ENCODE assay signal across 19 cellular contexts in genomic region chr22:30150212-30150611, GRCh38.
DNase-seq lines count a peak whose midpoint lies in the region; ATAC-seq and TF ChIP-seq lines count a peak whose summit lies in the region.
"Had no signal": no experiment of that assay in that cellular context is flagged by ENCODE, and none has a peak within 500 bp of the region (broad histone marks: within the 10 kb centered on the region; RNA-seq: fewer than 3 reads in every experiment).

No MANE protein-coding gene starts in this region.

- no peak for TF ChIP-seq CTCF in DND-41 (IDR thresholded peaks at IDR 0.05; ENCODE audit: borderline replicate concordance, extremely low read depth, low read length, poor library complexity, severe bottlenecking)

- H3K27me3 Mint-ChIP-seq in memory B cell: peaks cover 1% of the 10 kb centered on the region
- no peaks in the 10 kb centered on the region for H3K27me3 Mint-ChIP-seq in activated T-cell treated with anti-CD3 and anti-CD28 coated beads, Interleukin-2, amount 50 U/mL, for 72 hours (ENCODE audit: low read depth)

- DNase-seq in DND-41 (no peak), SK-MEL-5 (ENCODE audit: low read depth, low spot score) (peak; percentile 17), memory B cell (ENCODE audit: low spot score in 2 of 2) (no peak), Right ventricle myocardium superior (no peak), DMS 273 treated with DMSO at 0.1 percent for 48 hours (lab: John Stamatoyannopoulos, UW) (no peak)
- DNase-seq in activated T-cell treated with anti-CD3 and anti-CD28 coated beads, Interleukin-2, amount 50 U/mL, for 72 hours: no peak
- DNase-seq: CD8-positive, alpha-beta T cell; DMS153; Kasumi-1; MG63; NCI-H1092 treated with DMSO at 0.1 percent for 48 hours; NCI-H1436 treated with DMSO at 0.1 percent for 48 hours; NCI-H2029; NCI-H2227 treated with DMSO at 0.1 percent for 48 hours; NCI-H510A; SHP77 had no signal

- H3K4me2 ChIP-seq in BLaER1 treated with 17β-estradiol and CSF1 and Interleukin-3, amounts not matched to agents 10 nM and 100 nM: peak overlapping the region in 8 of 11 experiments; percentile 2 to 53 (median 14); a peak in 9 of 22 replicates
- no peak overlapping the region for H3K4me2 ChIP-seq in DND-41 (ENCODE audit: insufficient read depth, low read length)
- H3K4me2 ChIP-seq: BLaER1 had no signal

- 0 out of 2 replicates have a peak overlapping the region, but pooled peaks have one; percentile 18 for H2AFZ ChIP-seq in DND-41 (ENCODE audit: low read depth, low read length)

- H3K9ac ChIP-seq in BLaER1 treated with 17β-estradiol and CSF1 and Interleukin-3, amounts not matched to agents 10 nM and 100 nM: no peak overlapping the region
- no peak overlapping the region for H3K9ac ChIP-seq in DND-41 (ENCODE audit: low read depth, low read length)
- H3K9ac ChIP-seq: BLaER1 had no signal

- no peaks in the 10 kb centered on the region for H3K79me2 ChIP-seq in DND-41 (ENCODE audit: insufficient read depth, low read length)

- intact Hi-C loops in Right ventricle myocardium superior (cut with DNase I): no loop called here

- peaks cover 7% of the 10 kb centered on the region for H3K4me1 Mint-ChIP-seq in memory B cell
- H3K4me1 Mint-ChIP-seq in activated T-cell treated with anti-CD3 and anti-CD28 coated beads, Interleukin-2, amount 50 U/mL, for 72 hours (ENCODE audit: low read depth): no peaks in the 10 kb centered on the region

- H3K36me3 Mint-ChIP-seq in memory B cell: peaks cover 5% of the 10 kb centered on the region
- H3K36me3 Mint-ChIP-seq in activated T-cell treated with anti-CD3 and anti-CD28 coated beads, Interleukin-2, amount 50 U/mL, for 72 hours (ENCODE audit: insufficient read depth in 2 of 2): peaks cover 3 to 4% of the 10 kb centered on the region in 2 donors
- H3K36me3 Mint-ChIP-seq: CD8-positive, alpha-beta T cell had no signal

- H3K4me1 ChIP-seq in BLaER1 treated with 17β-estradiol and CSF1 and Interleukin-3, amounts not matched to agents 10 nM and 100 nM: peaks cover 0 to 24% (median 13%) of the 10 kb centered on the region in 10 experiments; a peak in 16 of 20 replicates
- no peaks in the 10 kb centered on the region for H3K4me1 ChIP-seq in DND-41 (ENCODE audit: insufficient read depth, low read length)

- no peaks in the 10 kb centered on the region for H4K20me1 ChIP-seq in BLaER1 treated with 17β-estradiol and CSF1 and Interleukin-3, amounts not matched to agents 10 nM and 100 nM
- no peaks in the 10 kb centered on the region for H4K20me1 ChIP-seq in DND-41 (ENCODE audit: insufficient read depth, low read length)
- H4K20me1 ChIP-seq: BLaER1 had no signal

- H3K9me3 ChIP-seq in BLaER1 treated with 17β-estradiol and CSF1 and Interleukin-3, amounts not matched to agents 10 nM and 100 nM (replicated peaks in 1 of 11): peaks cover 0 to 6% (median 0%) of the 10 kb centered on the region in 11 experiments; a peak in 3 of 22 replicates
- no peaks in the 10 kb centered on the region for H3K9me3 ChIP-seq in DND-41 (ENCODE audit: insufficient read depth, low read length, severe bottlenecking)
- H3K9me3 ChIP-seq: BLaER1 had no signal

- in situ Hi-C loops in SK-MEL-5 (cut with HindIII; ENCODE audit: low pct_unique_long_range_greater_than_20kb, low sequenced_read_pairs): no loop called here

- H3K4me3 Mint-ChIP-seq in memory B cell: no peak overlapping the region
- H3K4me3 Mint-ChIP-seq in activated T-cell treated with anti-CD3 and anti-CD28 coated beads, Interleukin-2, amount 50 U/mL, for 72 hours: no peak overlapping the region
- H3K4me3 Mint-ChIP-seq: CD8-positive, alpha-beta T cell had no signal

- H3K4me3 ChIP-seq in BLaER1 treated with 17β-estradiol and CSF1 and Interleukin-3, amounts not matched to agents 10 nM and 100 nM: no peak overlapping the region
- H3K4me3 ChIP-seq in DND-41 (ENCODE audit: low read depth in 1 of 2, low read length in 2 of 2): no peak overlapping the region
- H3K4me3 ChIP-seq: BLaER1, MG63, SK-N-MC had no signal

- no peaks in the 10 kb centered on the region for H3K36me3 ChIP-seq in BLaER1 treated with 17β-estradiol and CSF1 and Interleukin-3, amounts not matched to agents 10 nM and 100 nM
- H3K36me3 ChIP-seq in DND-41 (ENCODE audit: insufficient read depth, low read length): no peaks in the 10 kb centered on the region
- H3K36me3 ChIP-seq: BLaER1, MG63 had no signal

- no peaks in the 10 kb centered on the region for H3K27me3 ChIP-seq in BLaER1 treated with 17β-estradiol and CSF1 and Interleukin-3, amounts not matched to agents 10 nM and 100 nM
- H3K27me3 ChIP-seq in DND-41 (ENCODE audit: insufficient read depth, low read length, poor library complexity): no peaks in the 10 kb centered on the region
- H3K27me3 ChIP-seq: BLaER1, MG63 had no signal

- peaks cover 3% of the 10 kb centered on the region for H3K9me3 Mint-ChIP-seq in memory B cell
- peaks cover 2 to 4% of the 10 kb centered on the region in 2 donors for H3K9me3 Mint-ChIP-seq in activated T-cell treated with anti-CD3 and anti-CD28 coated beads, Interleukin-2, amount 50 U/mL, for 72 hours

- ATAC-seq in DND-41 (ENCODE audit: insufficient read depth, low read depth) (no peak), memory B cell (ENCODE audit: low read depth) (peak; percentile 22), Right ventricle myocardium superior (ENCODE audit: poor library complexity) (no peak)
- ATAC-seq in activated T-cell treated with anti-CD3 and anti-CD28 coated beads, Interleukin-2, amount 50 U/mL, for 72 hours (replicated peaks in 1 of 2): no peak
- ATAC-seq: CD8-positive, alpha-beta T cell had no signal

- peak overlapping the region in 2 of 11 experiments; percentile 39 to 45; a peak in 4 of 22 replicates for H3K27ac ChIP-seq in BLaER1 treated with 17β-estradiol and CSF1 and Interleukin-3, amounts not matched to agents 10 nM and 100 nM
- no peak overlapping the region for H3K27ac ChIP-seq in DND-41 (ENCODE audit: low read length)
- H3K27ac ChIP-seq: BLaER1, SK-N-MC had no signal

- no peak overlapping the region for H3K27ac Mint-ChIP-seq in memory B cell
- no peak overlapping the region for H3K27ac Mint-ChIP-seq in activated T-cell treated with anti-CD3 and anti-CD28 coated beads, Interleukin-2, amount 50 U/mL, for 72 hours
- H3K27ac Mint-ChIP-seq: CD8-positive, alpha-beta T cell had no signal
